ENCODE assay signal across 12 cellular contexts in the genomic region with DNA sequence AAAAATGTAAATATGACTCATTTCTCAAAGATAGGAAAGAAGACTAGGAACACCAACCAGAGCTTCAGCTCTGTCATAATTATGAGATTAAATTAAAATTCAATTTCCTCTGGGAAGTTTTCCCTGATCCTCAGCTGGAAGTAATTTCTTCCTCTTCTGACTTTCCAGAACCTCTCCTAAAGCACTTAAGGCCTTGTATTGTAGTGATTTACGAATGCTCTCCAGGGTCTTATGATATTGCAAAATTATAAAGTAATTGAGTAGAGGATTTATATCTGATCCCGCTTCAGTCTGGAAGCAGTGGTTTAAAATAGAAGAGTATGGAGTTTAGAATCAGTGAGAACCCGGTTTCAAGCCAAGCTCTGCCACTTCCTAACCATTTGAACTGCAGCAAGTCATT.
A peak's percentile ranks its signal among the peaks of the same experiment; 100 is the strongest.
DNase-seq lines count a peak whose midpoint lies in the region; ATAC-seq and TF ChIP-seq lines count a peak whose summit lies in the region.
"Had no signal": no experiment of that assay in that cellular context is flagged by ENCODE, and none has a peak within 500 bp of the region (broad histone marks: within the 10 kb centered on the region; RNA-seq: fewer than 3 reads in every experiment).

No MANE protein-coding gene starts in this region.

- ATAC-seq in GM19463 (IDR thresholded peaks at IDR 0.05; ENCODE audit: unreplicated experiment) (peak; percentile 11), HG02840 (IDR thresholded peaks at IDR 0.05; ENCODE audit: low FRiP score, unreplicated experiment) (peak; percentile 11), HG03439 (IDR thresholded peaks at IDR 0.05; ENCODE audit: unreplicated experiment) (peak; percentile 6), GM18873 (IDR thresholded peaks at IDR 0.05; ENCODE audit: low FRiP score, unreplicated experiment) (no peak)
- no peak for ATAC-seq in natural killer cell treated with Interleukin-12 subunit alpha and Interleukin-12 subunit beta and Interleukin-15 and Interleukin-18, amount 100 ng/mL, for 72 hours

- no peaks in the 10 kb centered on the region for H3K36me3 Mint-ChIP-seq in natural killer cell treated with Interleukin-12 subunit alpha and Interleukin-12 subunit beta and Interleukin-15 and Interleukin-18, amount 100 ng/mL, for 72 hours

- H3K9me3 ChIP-seq in BE2C (no peaks in the 10 kb centered on the region), spleen (no peaks in the 10 kb centered on the region)
- H3K9me3 ChIP-seq: SJCRH30 had no signal

- no peaks in the 10 kb centered on the region for H3K9me3 Mint-ChIP-seq in natural killer cell treated with Interleukin-12 subunit alpha and Interleukin-12 subunit beta and Interleukin-15 and Interleukin-18, amount 100 ng/mL, for 72 hours

- H3K27ac Mint-ChIP-seq in natural killer cell treated with Interleukin-12 subunit alpha and Interleukin-12 subunit beta and Interleukin-15 and Interleukin-18, amount 100 ng/mL, for 72 hours, result no peak overlapping the region

- H3K4me1 Mint-ChIP-seq in natural killer cell treated with Interleukin-12 subunit alpha and Interleukin-12 subunit beta and Interleukin-15 and Interleukin-18, amount 100 ng/mL, for 72 hours (ENCODE audit: low read depth in 2 of 2), result peaks cover 0 to 3% of the 10 kb centered on the region in 2 donors

- no peaks in the 10 kb centered on the region for H3K27me3 ChIP-seq in BE2C
- no peaks in the 10 kb centered on the region for H3K27me3 ChIP-seq in spleen (replicated peaks in 1 of 7)

- H3K4me1 ChIP-seq in BE2C, result peaks cover 23% of the 10 kb centered on the region
- H3K4me1 ChIP-seq in spleen, result no peaks in the 10 kb centered on the region
- H3K4me1 ChIP-seq: SJCRH30 had no signal

- intact Hi-C loops in spleen (cut with DNase I; ENCODE audit: low total_unique reads), result no loop called here

- DNase-seq in BE2C, result peak; percentile 35
- no peak for DNase-seq in spleen
- no peak for DNase-seq in natural killer cell treated with Interleukin-12 subunit alpha and Interleukin-12 subunit beta and Interleukin-15 and Interleukin-18, amount 100 ng/mL, for 72 hours (ENCODE audit: low spot score)
- no peak for DNase-seq in NCI-H2029 (lab: John Stamatoyannopoulos, UW)
- DNase-seq: NCI-H1105; SJCRH30; stimulated activated CD4-positive, alpha-beta T cell treated with anti-CD3 and anti-CD28 coated beads, Interleukin-1b, Interleukin-23, amount 100 ng/mL, for 48 hours had no signal

- WGBS in spleen, 5 donors, result 71 to 88% (median 74%) methylated on average over 3 of the region's 3 CpGs

- no peak for TF ChIP-seq CTCF in BE2C (IDR thresholded peaks at IDR 0.05; ENCODE audit: low read depth, low read length)
- TF ChIP-seq CTCF in spleen (IDR thresholded peaks at IDR 0.05 in 8 of 11, conservative IDR thresholded peaks at IDR 0.05 in 3 of 11), result no peak

- TF ChIP-seq POLR2A in spleen (IDR thresholded peaks at IDR 0.05), result no peak

- H3K36me3 ChIP-seq in BE2C, result no peaks in the 10 kb centered on the region
- H3K36me3 ChIP-seq in spleen, result no peaks in the 10 kb centered on the region
- H3K36me3 ChIP-seq: SJCRH30 had no signal

- no peak overlapping the region for H3K27ac ChIP-seq in spleen
- H3K27ac ChIP-seq: coronary artery, SJCRH30 had no signal

- H3K27me3 Mint-ChIP-seq in natural killer cell treated with Interleukin-12 subunit alpha and Interleukin-12 subunit beta and Interleukin-15 and Interleukin-18, amount 100 ng/mL, for 72 hours, result peaks cover 0 to 5% of the 10 kb centered on the region in 2 donors

- no peak overlapping the region for H3K4me3 Mint-ChIP-seq in natural killer cell treated with Interleukin-12 subunit alpha and Interleukin-12 subunit beta and Interleukin-15 and Interleukin-18, amount 100 ng/mL, for 72 hours

- H3K4me3 ChIP-seq in BE2C (ENCODE audit: low read depth, low read length), result no peak overlapping the region
- no peak overlapping the region for H3K4me3 ChIP-seq in spleen
- H3K4me3 ChIP-seq: coronary artery, SJCRH30 had no signal

Comparison
In these comparisons a context has a peak if more than half of its experiments do, and no peak if none do; other contexts are left out.
1. ATAC-seq: peak in GM19463 (single experiment), HG02840 (single experiment) and HG03439 (single experiment); none in GM18873 (single experiment) and natural killer cell treated with Interleukin-12 subunit alpha and Interleukin-12 subunit beta and Interleukin-15 and Interleukin-18, amount 100 ng/mL, for 72 hours (0 of 2).